Comparison of ENCODE assay signal across 13 cellular contexts in the genomic region with DNA sequence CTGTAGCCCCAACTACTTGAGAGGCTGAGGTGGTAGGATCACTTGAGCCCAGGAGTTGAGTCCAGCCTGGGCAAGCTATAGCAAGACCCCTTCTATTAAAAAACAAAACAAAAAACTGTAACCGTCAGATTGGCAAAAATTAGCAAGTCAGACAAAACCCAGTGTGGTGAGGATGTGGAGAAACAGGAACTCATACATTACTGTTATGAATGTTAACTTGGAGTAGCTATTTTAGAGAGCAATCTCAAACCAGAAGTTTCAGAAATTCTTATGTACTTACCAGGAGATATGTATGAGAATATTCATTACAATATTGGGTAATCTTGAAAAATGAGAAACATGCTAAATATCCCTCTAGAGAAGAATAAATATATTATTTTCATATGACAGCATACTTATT.
A peak's percentile ranks its signal among the peaks of the same experiment; 100 is the strongest.
DNase-seq lines count a peak whose midpoint lies in the region; ATAC-seq lines count a peak whose summit lies in the region.
"Had no signal": no experiment of that assay in that cellular context is flagged by ENCODE, and none has a peak within 500 bp of the region (broad histone marks: within the 10 kb centered on the region; RNA-seq: fewer than 3 reads in every experiment).

No MANE protein-coding gene starts in this region.

- H3K27me3 Mint-ChIP-seq in activated CD8-positive, alpha-beta memory T cell treated with anti-CD3 and anti-CD28 coated beads, Interleukin-2, amount 10 ng/mL, durations not matched to agents 7 days and 5 days, result no peaks in the 10 kb centered on the region

- H3K4me1 Mint-ChIP-seq in activated CD8-positive, alpha-beta memory T cell treated with anti-CD3 and anti-CD28 coated beads, Interleukin-2, amount 10 ng/mL, durations not matched to agents 7 days and 5 days, result peaks cover 33% of the 10 kb centered on the region
- H3K4me1 Mint-ChIP-seq: WTC11 had no signal

- CTCF ChIA-PET in activated CD8-positive, alpha-beta memory T cell treated with anti-CD3 and anti-CD28 coated beads, Interleukin-2, amount 10 ng/mL, durations not matched to agents 7 days and 5 days (lab: Charles Lee), result interaction anchor here (1.3 to 2.0 kb wide), 2 partner anchors 10 to 192 kb away, joined by 3 to 6 read pairs; no protein-coding TSS in a partner anchor

- in situ Hi-C loops in G401 (cut with HindIII; ENCODE audit: low sequenced_read_pairs), result no loop called here

- H3K4me3 Mint-ChIP-seq in activated CD8-positive, alpha-beta memory T cell treated with anti-CD3 and anti-CD28 coated beads, Interleukin-2, amount 10 ng/mL, durations not matched to agents 7 days and 5 days, result peak overlapping the region; percentile 1
- H3K4me3 Mint-ChIP-seq: WTC11 had no signal

- peak; percentile 59 for DNase-seq in activated CD8-positive, alpha-beta memory T cell treated with anti-CD3 and anti-CD28 coated beads, Interleukin-2, amount 10 ng/mL, durations not matched to agents 7 days and 5 days
- no peak for DNase-seq in activated CD8-positive, alpha-beta memory T cell treated with anti-CD3 and anti-CD28 coated beads, Interleukin-2, amount 50 U/mL, for 48 hours
- DNase-seq in fibroblast of gingiva (ENCODE audit: low read depth), result peak; percentile 52
- no peak for DNase-seq in NCI-H526 (lab: John Stamatoyannopoulos, UW)
- no peak for DNase-seq in G401 (ENCODE audit: low spot score)
- DNase-seq: midbrain, NCI-H2227 treated with DMSO at 0.1 percent for 48 hours, psoas muscle had no signal

- no peaks in the 10 kb centered on the region for H3K9me3 Mint-ChIP-seq in activated CD8-positive, alpha-beta memory T cell treated with anti-CD3 and anti-CD28 coated beads, Interleukin-2, amount 10 ng/mL, durations not matched to agents 7 days and 5 days (ENCODE audit: low read depth)
- H3K9me3 Mint-ChIP-seq: WTC11 had no signal

- H3K36me3 Mint-ChIP-seq in activated CD8-positive, alpha-beta memory T cell treated with anti-CD3 and anti-CD28 coated beads, Interleukin-2, amount 10 ng/mL, durations not matched to agents 7 days and 5 days, result peaks cover 1% of the 10 kb centered on the region
- H3K36me3 Mint-ChIP-seq: WTC11 had no signal

- peak overlapping the region; percentile 49 for H3K27ac Mint-ChIP-seq in activated CD8-positive, alpha-beta memory T cell treated with anti-CD3 and anti-CD28 coated beads, Interleukin-2, amount 10 ng/mL, durations not matched to agents 7 days and 5 days
- H3K27ac Mint-ChIP-seq: WTC11 had no signal

- ATAC-seq in activated CD8-positive, alpha-beta memory T cell treated with anti-CD3 and anti-CD28 coated beads, Interleukin-2, amount 10 ng/mL, durations not matched to agents 7 days and 5 days, result peak; percentile 66
- ATAC-seq in GM21576 (IDR thresholded peaks at IDR 0.05; ENCODE audit: unreplicated experiment) (peak; percentile 59), HG03280 (IDR thresholded peaks at IDR 0.05; ENCODE audit: unreplicated experiment) (peak; percentile 43), GM21528 (IDR thresholded peaks at IDR 0.05; ENCODE audit: low FRiP score, unreplicated experiment) (no peak)
- ATAC-seq: A549, psoas muscle, WTC11 had no signal

Comparison
In these comparisons a context has a peak if more than half of its experiments do, and no peak if none do; other contexts are left out.
1. DNase-seq: peak in activated CD8-positive, alpha-beta memory T cell treated with anti-CD3 and anti-CD28 coated beads, Interleukin-2, amount 10 ng/mL, durations not matched to agents 7 days and 5 days (single experiment) and fibroblast of gingiva (single experiment); none in activated CD8-positive, alpha-beta memory T cell treated with anti-CD3 and anti-CD28 coated beads, Interleukin-2, amount 50 U/mL, for 48 hours (single experiment), NCI-H526 (0 of 2) and G401 (single experiment).